12 cellular contexts compared by ENCODE assay signal in genomic region chr14:51138353-51139103, GRCh38.
"Had no signal": no experiment of that assay in that cellular context is flagged by ENCODE, and none has a peak within 500 bp of the region (broad histone marks: within the 10 kb centered on the region; RNA-seq: fewer than 3 reads in every experiment).

No MANE protein-coding gene starts in this region.

- H3K4me1 ChIP-seq: breast epithelium, right atrium auricular region had no signal

- H3K4me1 Mint-ChIP-seq: activated T-helper 17 cell treated with anti-CD3 and anti-CD28 coated beads, Interleukin-2, amount 50 U/mL, for 72 hours; naive B cell had no signal

- H3K4me3 ChIP-seq: breast epithelium, right atrium auricular region, smooth muscle cell had no signal

- ATAC-seq: activated T-helper 17 cell treated with anti-CD3 and anti-CD28 coated beads, Interleukin-2, amount 50 U/mL, for 72 hours; stimulated activated naive CD8-positive, alpha-beta T cell treated with anti-CD3 and anti-CD28 coated beads, Interleukin-15, Interleukin-2, amounts not matched to agents 100 U/mL and 50 U/mL, for 24 hours had no signal

- H3K27ac Mint-ChIP-seq: activated T-helper 17 cell treated with anti-CD3 and anti-CD28 coated beads, Interleukin-2, amount 50 U/mL, for 72 hours; dendritic cell treated with granulocyte-macrophage colony-stimulating factor and Interleukin-4, amounts not matched to agents 40 ng/mL and 50 ng/mL, for 4 days had no signal

- H3K9me3 ChIP-seq: breast epithelium had no signal

- H3K4me3 Mint-ChIP-seq: activated T-helper 17 cell treated with anti-CD3 and anti-CD28 coated beads, Interleukin-2, amount 50 U/mL, for 72 hours; dendritic cell treated with granulocyte-macrophage colony-stimulating factor and Interleukin-4, amounts not matched to agents 40 ng/mL and 50 ng/mL, for 4 days; naive B cell had no signal

- H3K27me3 ChIP-seq: breast epithelium, right atrium auricular region had no signal

- H3K27me3 Mint-ChIP-seq: dendritic cell treated with granulocyte-macrophage colony-stimulating factor and Interleukin-4, amounts not matched to agents 40 ng/mL and 50 ng/mL, for 4 days had no signal

- H3K9me3 Mint-ChIP-seq: activated T-helper 17 cell treated with anti-CD3 and anti-CD28 coated beads, Interleukin-2, amount 50 U/mL, for 72 hours; dendritic cell treated with granulocyte-macrophage colony-stimulating factor and Interleukin-4, amounts not matched to agents 40 ng/mL and 50 ng/mL, for 4 days had no signal

- DNase-seq: activated CD4-positive, alpha-beta T cell treated with anti-CD3 and anti-CD28 coated beads for 1 hour; activated CD4-positive, alpha-beta T cell treated with anti-CD3 and anti-CD28 coated beads, Interleukin-2, amount 50 U/mL, for 4 hours; activated naive CD4-positive, alpha-beta T cell treated with Interleukin-2 at 50 U/mL for 16 hours; effector memory CD4-positive, alpha-beta T cell; naive B cell; stimulated activated CD4-positive, alpha-beta T cell treated with anti-CD3 and anti-CD28 coated beads, Interleukin-4, amount 100 ng/mL, for 4 hours; stimulated activated naive CD8-positive, alpha-beta T cell treated with anti-CD3 and anti-CD28 coated beads, Interleukin-15, Interleukin-2, amounts not matched to agents 100 U/mL and 50 U/mL, for 24 hours had no signal

- H3K27ac ChIP-seq: right atrium auricular region had no signal
